In the genomic region with DNA sequence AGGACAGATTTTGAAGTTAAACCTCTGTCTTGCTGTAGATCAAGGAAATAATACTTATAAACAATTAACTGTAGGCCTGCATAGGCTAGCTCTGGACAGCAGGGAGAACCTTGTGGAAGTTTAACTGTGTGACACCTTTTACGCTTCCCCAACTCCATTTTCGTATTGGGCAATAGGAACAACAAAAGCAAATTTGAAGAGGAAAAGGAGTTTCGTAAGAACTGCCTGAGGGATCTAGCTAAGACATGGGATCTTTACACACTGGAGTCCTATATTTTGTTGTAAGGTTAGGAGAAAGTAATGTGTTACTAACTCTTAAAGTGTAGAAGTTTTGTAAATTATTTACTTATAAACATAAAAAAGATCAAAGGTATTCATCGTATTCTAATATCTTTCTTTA, we compare ENCODE assay signal across 1 cellular context.
TF ChIP-seq lines count a peak whose summit lies in the region.

No MANE protein-coding gene starts in this region.

TF ChIP-seq in H1, 55 proteins besides CTCF, POLR2A, EP300 and RAD21:
- TF ChIP-seq PHF8 (conservative IDR thresholded peaks at IDR 0.05; ENCODE audit: low read depth, low read length), result no peak
- TF ChIP-seq CEBPB (IDR thresholded peaks at IDR 0.05; ENCODE audit: low read depth, low read length), result 0 out of 2 replicates have a peak, but pooled peaks have one; percentile 10
